Comparison of ENCODE assay signal across 8 cellular contexts in the genomic region with DNA sequence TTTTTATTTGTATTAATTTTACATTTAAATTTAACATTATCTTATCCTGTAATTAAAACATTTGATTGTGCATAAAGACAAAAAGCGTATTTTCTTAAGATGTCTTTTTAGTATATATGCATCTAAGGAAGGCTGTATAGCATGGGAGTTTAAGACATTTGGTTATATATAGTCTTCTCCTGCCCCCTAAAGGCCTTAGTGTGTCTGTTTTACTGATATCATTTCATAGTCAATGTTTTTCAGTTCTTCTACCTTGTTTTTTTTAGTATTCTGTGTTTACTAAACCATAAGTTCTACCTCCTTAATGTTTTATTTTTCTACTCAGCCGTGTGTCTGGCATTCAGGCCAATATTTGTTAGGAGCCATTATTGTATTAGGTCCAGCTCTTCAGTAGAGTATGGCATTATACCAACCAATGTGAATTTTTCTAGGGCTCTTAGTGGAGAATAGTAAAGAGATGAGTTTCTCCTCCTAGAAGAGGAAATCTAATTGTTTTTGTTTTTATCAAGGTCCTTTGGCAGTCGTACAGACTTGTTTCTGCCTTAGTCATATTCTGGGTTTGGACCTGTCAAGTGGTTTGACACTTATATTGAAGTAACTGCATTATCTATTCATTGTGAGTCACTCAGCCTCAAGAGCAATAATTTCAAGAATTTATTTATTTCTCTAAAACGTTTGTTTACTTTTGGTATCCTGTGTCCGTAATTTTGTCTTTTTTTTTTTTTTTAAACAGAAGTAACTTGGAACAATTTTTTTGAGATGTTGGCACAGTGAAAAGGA.
DNase-seq lines count a peak whose midpoint lies in the region; ATAC-seq and TF ChIP-seq lines count a peak whose summit lies in the region.

No MANE protein-coding gene starts in this region.

- no peaks in the 10 kb centered on the region for H3K27me3 Mint-ChIP-seq in CD4-positive, alpha-beta T cell
- H3K27me3 Mint-ChIP-seq in activated CD4-positive, alpha-beta T cell treated with anti-CD3 and anti-CD28 coated beads, Interleukin-2, amount 10 ng/mL, durations not matched to agents 24 days and 14 days: no peaks in the 10 kb centered on the region

- H3K27me3 ChIP-seq in CD4-positive, alpha-beta T cell (ENCODE audit: control insufficient read depth, insufficient read depth, low read length): no peaks in the 10 kb centered on the region
- no peaks in the 10 kb centered on the region for H3K27me3 ChIP-seq in gastrocnemius medialis

- in situ Hi-C loops in gastrocnemius medialis (cut with MboI; ENCODE audit: low sequenced_read_pairs in 4 of 4): no loop called here

- intact Hi-C loops in CD4-positive, alpha-beta T cell (cut with DNase I, micrococcal nuclease): loop anchor here (1.0 to 5.0 kb wide), 2 partner anchors 166 to 168 kb away; no protein-coding TSS in a partner anchor
- intact Hi-C loops in gastrocnemius medialis (cut with DNase I; ENCODE audit: low total_unique reads): no loop called here
- intact Hi-C loops in activated CD4-positive, alpha-beta T cell treated with anti-CD3 and anti-CD28 coated beads, Interleukin-2, amount 10 ng/mL, durations not matched to agents 24 days and 14 days (cut with micrococcal nuclease): loop anchor here (1.0 kb wide), 1 partner anchor 168 kb away; no protein-coding TSS in a partner anchor

- H3K27ac Mint-ChIP-seq in CD4-positive, alpha-beta T cell: no peak overlapping the region
- H3K27ac Mint-ChIP-seq in activated CD4-positive, alpha-beta T cell treated with anti-CD3 and anti-CD28 coated beads, Interleukin-2, amount 10 ng/mL, durations not matched to agents 24 days and 14 days: no peak overlapping the region

- ATAC-seq in CD4-positive, alpha-beta T cell (ENCODE audit: poor library complexity): no peak
- ATAC-seq in GM18909 (IDR thresholded peaks at IDR 0.05; ENCODE audit: poor library complexity, unreplicated experiment): peak; percentile 74
- ATAC-seq in gastrocnemius medialis: peak in 1 of 2 donors; percentile 53
- ATAC-seq in HG03135 (IDR thresholded peaks at IDR 0.05; ENCODE audit: unreplicated experiment): no peak

- H3K4me1 Mint-ChIP-seq in CD4-positive, alpha-beta T cell (ENCODE audit: low read depth): no peaks in the 10 kb centered on the region
- H3K4me1 Mint-ChIP-seq in activated CD4-positive, alpha-beta T cell treated with anti-CD3 and anti-CD28 coated beads, Interleukin-2, amount 10 ng/mL, durations not matched to agents 24 days and 14 days: peaks cover 4% of the 10 kb centered on the region

- no peak overlapping the region for H3K4me3 ChIP-seq in foreskin fibroblast (ENCODE audit: low read depth in 1 of 2, low read length in 2 of 2)
- no peak overlapping the region for H3K4me3 ChIP-seq in gastrocnemius medialis

- H3K27ac ChIP-seq in CD4-positive, alpha-beta T cell (ENCODE audit: low read depth, low read length): no peak overlapping the region
- no peak overlapping the region for H3K27ac ChIP-seq in gastrocnemius medialis

- no peak overlapping the region for H3K4me3 Mint-ChIP-seq in CD4-positive, alpha-beta T cell
- H3K4me3 Mint-ChIP-seq in activated CD4-positive, alpha-beta T cell treated with anti-CD3 and anti-CD28 coated beads, Interleukin-2, amount 10 ng/mL, durations not matched to agents 24 days and 14 days: no peak overlapping the region

- POLR2A ChIA-PET in CD4-positive, alpha-beta T cell (lab: Charles Lee): no interaction called here

- H3K9me3 ChIP-seq in CD4-positive, alpha-beta T cell (ENCODE audit: control insufficient read depth, low read length): no peaks in the 10 kb centered on the region
- H3K9me3 ChIP-seq in gastrocnemius medialis: no peaks in the 10 kb centered on the region

- no peaks in the 10 kb centered on the region for H3K4me1 ChIP-seq in gastrocnemius medialis

- no peak for TF ChIP-seq POLR2A in gastrocnemius medialis (IDR thresholded peaks at IDR 0.05)

- peaks cover 60% of the 10 kb centered on the region for H3K36me3 Mint-ChIP-seq in CD4-positive, alpha-beta T cell (ENCODE audit: low read depth)
- H3K36me3 Mint-ChIP-seq in activated CD4-positive, alpha-beta T cell treated with anti-CD3 and anti-CD28 coated beads, Interleukin-2, amount 10 ng/mL, durations not matched to agents 24 days and 14 days (ENCODE audit: low read depth): peaks cover 14% of the 10 kb centered on the region

- H3K36me3 ChIP-seq in gastrocnemius medialis: no peaks in the 10 kb centered on the region

- CTCF ChIA-PET in CD4-positive, alpha-beta T cell (lab: Charles Lee): no interaction called here

- peak; percentile 32 for TF ChIP-seq CTCF in CD4-positive, alpha-beta T cell (IDR thresholded peaks at IDR 0.05)
- TF ChIP-seq CTCF in foreskin fibroblast (IDR thresholded peaks at IDR 0.05; ENCODE audit: low read depth, low read length) (peak; percentile 36), gastrocnemius medialis (IDR thresholded peaks at IDR 0.05 in 4 of 5, conservative IDR thresholded peaks at IDR 0.05 in 1 of 5) (peak in 4 of 5 experiments; percentile 18 to 35 (median 26))

- no peaks in the 10 kb centered on the region for H3K9me3 Mint-ChIP-seq in CD4-positive, alpha-beta T cell
- H3K9me3 Mint-ChIP-seq in activated CD4-positive, alpha-beta T cell treated with anti-CD3 and anti-CD28 coated beads, Interleukin-2, amount 10 ng/mL, durations not matched to agents 24 days and 14 days: no peaks in the 10 kb centered on the region

- DNase-seq in CD4-positive, alpha-beta T cell: no peak
- DNase-seq in HT1080 (ENCODE audit: low read depth) (peak; percentile 81), SHP77 (lab: John Stamatoyannopoulos, UW) (peak; percentile 27 to 28), foreskin fibroblast (peak; percentile 86 to 90), gastrocnemius medialis (no peak)
- DNase-seq in activated CD4-positive, alpha-beta T cell treated with anti-CD3 and anti-CD28 coated beads, Interleukin-2, amount 10 ng/mL, durations not matched to agents 24 days and 14 days: no peak

Comparison
In these comparisons a context has a peak if more than half of its experiments do, and no peak if none do; other contexts are left out.
1. DNase-seq: peak in HT1080 (single experiment), SHP77 (2 of 2) and foreskin fibroblast (2 of 2); none in CD4-positive, alpha-beta T cell (0 of 10), gastrocnemius medialis (0 of 2) and activated CD4-positive, alpha-beta T cell treated with anti-CD3 and anti-CD28 coated beads, Interleukin-2, amount 10 ng/mL, durations not matched to agents 24 days and 14 days (single experiment).
2. Peak in every context shown above with its lines, with median percentiles within 50 percentile points of each other: CTCF ChIP-seq.